Comparison of ENCODE assay signal across 1 cellular context in genomic region chr14:67270354-67270753, GRCh38.
TF ChIP-seq lines count a peak whose summit lies in the region.

No MANE protein-coding gene starts in this region.

TF ChIP-seq in IMR-90, 13 proteins besides CTCF, POLR2A, EP300 and RAD21 (continued from another document):
- TF ChIP-seq ELK1 (IDR thresholded peaks at IDR 0.05; ENCODE audit: borderline replicate concordance, low read depth, low read length) (no peak), FOS (IDR thresholded peaks at IDR 0.05; ENCODE audit: low read depth, low read length) (no peak), MXI1 (IDR thresholded peaks at IDR 0.05; ENCODE audit: borderline replicate concordance, low read depth, low read length) (no peak), USF2 (IDR thresholded peaks at IDR 0.05; ENCODE audit: low read depth, low read length) (no peak)
